8 cellular contexts compared by ENCODE assay signal in the genomic region with DNA sequence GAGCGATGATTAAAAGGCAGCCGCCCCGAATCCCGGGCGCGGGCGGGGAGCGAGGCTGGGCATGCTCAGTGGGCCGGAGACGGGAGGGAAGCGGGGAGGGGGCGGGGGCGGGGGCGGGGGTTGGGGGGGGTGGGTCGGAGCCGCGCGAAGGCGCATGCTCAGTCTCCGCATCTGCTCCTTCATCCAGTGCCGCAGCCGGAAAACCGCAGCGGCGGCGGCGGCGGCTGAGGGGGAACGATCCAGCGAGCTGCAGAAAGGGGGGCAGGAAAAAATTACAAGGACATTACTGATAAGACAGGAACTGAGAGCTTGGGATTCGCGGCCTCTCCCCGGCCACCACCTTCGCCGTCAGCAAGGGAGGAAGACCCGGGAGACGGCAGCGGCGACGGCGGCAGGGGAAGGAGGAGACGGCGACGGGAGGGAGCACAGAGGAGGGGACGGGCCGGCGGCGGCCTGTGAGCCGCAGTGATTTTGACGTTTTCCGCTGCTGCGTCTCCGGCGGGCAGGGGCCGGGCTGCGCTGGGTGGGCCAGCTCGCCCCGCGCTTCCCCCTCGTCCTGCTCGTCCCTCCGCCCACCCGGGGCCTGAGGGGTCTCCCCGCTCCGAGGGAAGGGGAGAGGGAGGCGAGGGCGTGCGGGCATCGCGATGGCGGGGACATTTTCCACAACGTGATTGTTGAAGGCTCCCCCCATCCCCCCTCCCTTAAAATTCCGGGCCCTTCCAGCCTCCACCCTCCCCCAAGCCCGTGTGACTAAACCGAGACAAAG. TPM values are rescaled to one million over a fixed set of nuclear protein-coding genes. Genes with fewer than 3 reads are reported as not detected.
A peak's percentile ranks its signal among the peaks of the same experiment; 100 is the strongest.
DNase-seq lines count a peak whose midpoint lies in the region; ATAC-seq lines count a peak whose summit lies in the region.

A gene with protein sequence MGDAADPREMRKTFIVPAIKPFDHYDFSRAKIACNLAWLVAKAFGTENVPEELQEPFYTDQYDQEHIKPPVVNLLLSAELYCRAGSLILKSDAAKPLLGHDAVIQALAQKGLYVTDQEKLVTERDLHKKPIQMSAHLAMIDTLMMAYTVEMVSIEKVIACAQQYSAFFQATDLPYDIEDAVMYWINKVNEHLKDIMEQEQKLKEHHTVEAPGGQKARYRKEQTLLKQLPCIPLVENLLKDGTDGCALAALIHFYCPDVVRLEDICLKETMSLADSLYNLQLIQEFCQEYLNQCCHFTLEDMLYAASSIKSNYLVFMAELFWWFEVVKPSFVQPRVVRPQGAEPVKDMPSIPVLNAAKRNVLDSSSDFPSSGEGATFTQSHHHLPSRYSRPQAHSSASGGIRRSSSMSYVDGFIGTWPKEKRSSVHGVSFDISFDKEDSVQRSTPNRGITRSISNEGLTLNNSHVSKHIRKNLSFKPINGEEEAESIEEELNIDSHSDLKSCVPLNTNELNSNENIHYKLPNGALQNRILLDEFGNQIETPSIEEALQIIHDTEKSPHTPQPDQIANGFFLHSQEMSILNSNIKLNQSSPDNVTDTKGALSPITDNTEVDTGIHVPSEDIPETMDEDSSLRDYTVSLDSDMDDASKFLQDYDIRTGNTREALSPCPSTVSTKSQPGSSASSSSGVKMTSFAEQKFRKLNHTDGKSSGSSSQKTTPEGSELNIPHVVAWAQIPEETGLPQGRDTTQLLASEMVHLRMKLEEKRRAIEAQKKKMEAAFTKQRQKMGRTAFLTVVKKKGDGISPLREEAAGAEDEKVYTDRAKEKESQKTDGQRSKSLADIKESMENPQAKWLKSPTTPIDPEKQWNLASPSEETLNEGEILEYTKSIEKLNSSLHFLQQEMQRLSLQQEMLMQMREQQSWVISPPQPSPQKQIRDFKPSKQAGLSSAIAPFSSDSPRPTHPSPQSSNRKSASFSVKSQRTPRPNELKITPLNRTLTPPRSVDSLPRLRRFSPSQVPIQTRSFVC (N-terminal part only) (plus strand): TSS at position 161 of the 766 bp plus-strand sequence. CDS start 935 bp downstream, outside the sequence.

- POLR2A ChIA-PET in activated CD4-positive, alpha-beta T cell treated with anti-CD3 and anti-CD28 coated beads, Interleukin-2, amount 10 ng/mL, durations not matched to agents 7 days and 5 days (lab: Charles Lee) = no interaction called here

- peak within 1 kb of the TSS; percentile 93 for H3K4me3 Mint-ChIP-seq in activated CD4-positive, alpha-beta T cell treated with anti-CD3 and anti-CD28 coated beads, Interleukin-2, amount 10 ng/mL, durations not matched to agents 7 days and 5 days

- H3K9me3 Mint-ChIP-seq in activated CD4-positive, alpha-beta T cell treated with anti-CD3 and anti-CD28 coated beads, Interleukin-2, amount 10 ng/mL, durations not matched to agents 7 days and 5 days = no peaks in the 10 kb centered on the region

- DNase-seq in NOMO-1 (lab: John Stamatoyannopoulos, UW; ENCODE audit: unreplicated experiment in 2 of 2) (peak; percentile 13 to 33), NOMO-1 treated with dmso at 0.1 percent for 144 hours (lab: John Stamatoyannopoulos, UW; ENCODE audit: unreplicated experiment) (no peak), NCI-H345 (lab: John Stamatoyannopoulos, UW) (peak; percentile 96), cortex of kidney (lab: John Stamatoyannopoulos, UW) (peak; percentile 50), left kidney (ENCODE audit: low read depth, low spot score) (peak; percentile 98)
- peak; percentile 64 for DNase-seq in activated CD4-positive, alpha-beta T cell treated with anti-CD3 and anti-CD28 coated beads, Interleukin-2, amount 10 ng/mL, durations not matched to agents 7 days and 5 days
- DNase-seq in stimulated activated CD4-positive, alpha-beta T cell treated with anti-CD3 and anti-CD28 coated beads, Interleukin-1b, Interleukin-23, amount 100 ng/mL, for 4 hours (ENCODE audit: low read depth in 2 of 2) = peak; percentile 61 to 65

- H3K27ac Mint-ChIP-seq in activated CD4-positive, alpha-beta T cell treated with anti-CD3 and anti-CD28 coated beads, Interleukin-2, amount 10 ng/mL, durations not matched to agents 7 days and 5 days = peak within 1 kb of the TSS; percentile 83

- H3K36me3 Mint-ChIP-seq in activated CD4-positive, alpha-beta T cell treated with anti-CD3 and anti-CD28 coated beads, Interleukin-2, amount 10 ng/mL, durations not matched to agents 7 days and 5 days (ENCODE audit: low read depth) = no peaks in the 10 kb centered on the region

- CTCF ChIA-PET in activated CD4-positive, alpha-beta T cell treated with anti-CD3 and anti-CD28 coated beads, Interleukin-2, amount 10 ng/mL, durations not matched to agents 7 days and 5 days (lab: Charles Lee) = interaction anchor here (0.6 kb wide), 1 partner anchor 281 kb away, joined by 3 read pairs; no protein-coding TSS in a partner anchor

- H3K4me1 Mint-ChIP-seq in activated CD4-positive, alpha-beta T cell treated with anti-CD3 and anti-CD28 coated beads, Interleukin-2, amount 10 ng/mL, durations not matched to agents 7 days and 5 days = peaks cover 22% of the 10 kb centered on the region

- peaks cover 33% of the 10 kb centered on the region for H3K27me3 Mint-ChIP-seq in activated CD4-positive, alpha-beta T cell treated with anti-CD3 and anti-CD28 coated beads, Interleukin-2, amount 10 ng/mL, durations not matched to agents 7 days and 5 days

- ATAC-seq in HG03066 (IDR thresholded peaks at IDR 0.05; ENCODE audit: low read depth, unreplicated experiment) = peak; percentile 54

RNA-seq across cellular contexts. Expression of the gene that starts here (rescaled TPM):
- total RNA-seq in activated CD4-positive, alpha-beta T cell treated with anti-CD3 and anti-CD28 coated beads, Interleukin-2, amount 10 ng/mL, durations not matched to agents 7 days and 5 days = under 1 TPM; 0.81 to 0.82 TPM

Comparison
In these comparisons a context has a peak if more than half of its experiments do, and no peak if none do; other contexts are left out.
1. Peak in DNase-seq in activated CD4-positive, alpha-beta T cell treated with anti-CD3 and anti-CD28 coated beads, Interleukin-2, amount 10 ng/mL, durations not matched to agents 7 days and 5 days; RNA of the gene not detected or under 1 TPM.